ENCODE assay signal across 16 cellular contexts in genomic region chr1:183983371-183984105, GRCh38. TPM values are rescaled to one million over a fixed set of nuclear protein-coding genes. Genes with fewer than 3 reads are reported as not detected.
DNase-seq lines count a peak whose midpoint lies in the region; ATAC-seq and TF ChIP-seq lines count a peak whose summit lies in the region.
"Had no signal": no experiment of that assay in that cellular context is flagged by ENCODE, and none has a peak within 500 bp of the region (broad histone marks: within the 10 kb centered on the region; RNA-seq: fewer than 3 reads in every experiment).

No MANE protein-coding gene starts in this region.

- H3K9me3 Mint-ChIP-seq in GM23338 (no peaks in the 10 kb centered on the region), brain (no peaks in the 10 kb centered on the region)
- H3K9me3 Mint-ChIP-seq: activated CD4-positive, alpha-beta T cell treated with anti-CD3 and anti-CD28 coated beads, Interleukin-2, amount 10 ng/mL, durations not matched to agents 7 days and 5 days had no signal

- H3K27me3 Mint-ChIP-seq in GM23338 (ENCODE audit: insufficient read depth, low read depth, poor library complexity) (no peaks in the 10 kb centered on the region), brain (no peaks in the 10 kb centered on the region)

- H3K36me3 Mint-ChIP-seq in GM23338 (ENCODE audit: low read depth) (no peaks in the 10 kb centered on the region), brain (no peaks in the 10 kb centered on the region)

- H3K4me3 ChIP-seq in GM23338 = no peak overlapping the region
- H3K4me3 ChIP-seq in lower leg skin (ENCODE audit: low read depth, poor library complexity, severe bottlenecking) = no peak overlapping the region
- H3K4me3 ChIP-seq: hepatocyte, Peyer's patch had no signal

- WGBS in lower leg skin, 2 donors = 71 to 73% methylated on average over 9 of the region's 9 CpGs

- no peak overlapping the region for H3K27ac Mint-ChIP-seq in GM23338
- peak overlapping the region in 4 of 5 experiments; percentile 47 to 95 (median 84) for H3K27ac Mint-ChIP-seq in brain
- H3K27ac Mint-ChIP-seq: activated CD4-positive, alpha-beta T cell treated with anti-CD3 and anti-CD28 coated beads, Interleukin-2, amount 10 ng/mL, durations not matched to agents 7 days and 5 days; activated T-cell treated with anti-CD3 and anti-CD28 coated beads, Interleukin-2, amount 50 U/mL, for 72 hours; B cell had no signal

- no peaks in the 10 kb centered on the region for H3K4me1 ChIP-seq in GM23338 (ENCODE audit: insufficient read depth)
- H3K4me1 ChIP-seq: parathyroid adenoma, Peyer's patch had no signal

- H3K4me1 Mint-ChIP-seq in GM23338 (peaks cover 5% of the 10 kb centered on the region; the same call in 1 of the 3 replicates), brain (peaks cover 26% of the 10 kb centered on the region)
- H3K4me1 Mint-ChIP-seq: activated CD4-positive, alpha-beta T cell treated with anti-CD3 and anti-CD28 coated beads, Interleukin-2, amount 10 ng/mL, durations not matched to agents 7 days and 5 days; B cell had no signal

- H3K79me2 ChIP-seq in GM23338 (replicated peaks; ENCODE audit: insufficient read depth) = no peaks in the 10 kb centered on the region
- H3K79me2 ChIP-seq: hepatocyte, parathyroid adenoma had no signal

- DNase-seq in GM23338 (ENCODE audit: low spot score) = no peak
- DNase-seq in left ventricle myocardium superior = no peak
- DNase-seq in posterior cingulate gyrus = peak in 9 of 10 donors; percentile 42 to 93 (median 69)
- DNase-seq in NCI-H510A (lab: John Stamatoyannopoulos, UW) = no peak
- DNase-seq in T1000 (lab: John Stamatoyannopoulos, UW) = no peak
- DNase-seq in lower leg skin (ENCODE audit: low spot score in 2 of 2) = no peak
- DNase-seq: activated CD4-positive, alpha-beta T cell treated with anti-CD3 and anti-CD28 coated beads, Interleukin-2, amount 10 ng/mL, durations not matched to agents 7 days and 5 days; activated T-cell treated with anti-CD3 and anti-CD28 coated beads, Interleukin-2, amount 50 U/mL, for 72 hours; mammary epithelial cell; Peyer's patch; stimulated activated CD4-positive, alpha-beta T cell treated with anti-CD3 and anti-CD28 coated beads, Interleukin-1b, Interleukin-23, amount 100 ng/mL, for 48 hours had no signal

- H3K4me2 ChIP-seq in GM23338 = no peak overlapping the region
- H3K4me2 ChIP-seq: hepatocyte had no signal

- H3K27me3 ChIP-seq in GM23338 (ENCODE audit: insufficient read depth) = no peaks in the 10 kb centered on the region
- H3K27me3 ChIP-seq: hepatocyte, Peyer's patch had no signal

- no peaks in the 10 kb centered on the region for H3K9me2 ChIP-seq in GM23338 (ENCODE audit: insufficient read depth)

- no peaks in the 10 kb centered on the region for H3K36me3 ChIP-seq in GM23338 (ENCODE audit: insufficient read depth)
- H3K36me3 ChIP-seq: Peyer's patch had no signal

- H4K20me1 ChIP-seq in GM23338 (replicated peaks; ENCODE audit: insufficient read depth) = no peaks in the 10 kb centered on the region

- TF ChIP-seq POLR2A in lower leg skin (IDR thresholded peaks at IDR 0.05) = no peak

- 0 out of 2 replicates have a peak overlapping the region, but pooled peaks have one; percentile 10 for H2AFZ ChIP-seq in GM23338
- H2AFZ ChIP-seq: hepatocyte, parathyroid adenoma had no signal

- TF ChIP-seq CTCF in GM23338 (conservative IDR thresholded peaks at IDR 0.05; ENCODE audit: low read depth in 2 of 2) = no peak
- TF ChIP-seq CTCF in brain (conservative IDR thresholded peaks at IDR 0.05) = no peak
- no peak for TF ChIP-seq CTCF in lower leg skin (IDR thresholded peaks at IDR 0.05)

- H3K4me3 Mint-ChIP-seq in GM23338 = no peak overlapping the region
- peak overlapping the region in 3 of 5 experiments; percentile 14 to 62 (median 35) for H3K4me3 Mint-ChIP-seq in brain
- H3K4me3 Mint-ChIP-seq: activated CD4-positive, alpha-beta T cell treated with anti-CD3 and anti-CD28 coated beads, Interleukin-2, amount 10 ng/mL, durations not matched to agents 7 days and 5 days; activated T-cell treated with anti-CD3 and anti-CD28 coated beads, Interleukin-2, amount 50 U/mL, for 72 hours; B cell had no signal

- intact Hi-C loops in left ventricle myocardium superior (cut with micrococcal nuclease) = no loop called here
- intact Hi-C loops in posterior cingulate gyrus (cut with DNase I) = loop anchor here (10.0 kb wide), 1 partner anchor 51 kb away; the partner anchor contains the start of gene COLGALT2
- intact Hi-C loops in lower leg skin (cut with DNase I; ENCODE audit: low total_unique reads) = no loop called here

- H3F3A ChIP-seq in GM23338 (replicated peaks; ENCODE audit: low read depth) = no peaks in the 10 kb centered on the region

- ATAC-seq in GM23338 = no peak
- ATAC-seq in left ventricle myocardium superior = peak; percentile 82
- ATAC-seq in GM19035 (IDR thresholded peaks at IDR 0.05; ENCODE audit: unreplicated experiment) = no peak
- ATAC-seq: activated T-cell treated with anti-CD3 and anti-CD28 coated beads, Interleukin-2, amount 50 U/mL, for 72 hours had no signal

- H3K27ac ChIP-seq in GM23338 (ENCODE audit: low read depth) = no peak overlapping the region
- H3K27ac ChIP-seq: hepatocyte, parathyroid adenoma, Peyer's patch had no signal

TF ChIP-seq in GM23338, 12 proteins besides CTCF, POLR2A, EP300 and RAD21 (continues in another document):
- TF ChIP-seq EZH2 (IDR thresholded peaks at IDR 0.05; ENCODE audit: low read depth, unreplicated experiment) = no peak
- TF ChIP-seq CREB1 (CRISPR knock-in tag; IDR thresholded peaks at IDR 0.05; ENCODE audit: low read depth) = no peak
- TF ChIP-seq POLR2AphosphoS5 (IDR thresholded peaks at IDR 0.05; ENCODE audit: low read depth) = no peak
- TF ChIP-seq ZNF114 (CRISPR knock-in tag; IDR thresholded peaks at IDR 0.05) = no peak
- TF ChIP-seq EZH2phosphoT487 (IDR thresholded peaks at IDR 0.05; ENCODE audit: unreplicated experiment) = no peak
- no peak for TF ChIP-seq JUNB (IDR thresholded peaks at IDR 0.05; ENCODE audit: unreplicated experiment)
- TF ChIP-seq, protein P1, sequence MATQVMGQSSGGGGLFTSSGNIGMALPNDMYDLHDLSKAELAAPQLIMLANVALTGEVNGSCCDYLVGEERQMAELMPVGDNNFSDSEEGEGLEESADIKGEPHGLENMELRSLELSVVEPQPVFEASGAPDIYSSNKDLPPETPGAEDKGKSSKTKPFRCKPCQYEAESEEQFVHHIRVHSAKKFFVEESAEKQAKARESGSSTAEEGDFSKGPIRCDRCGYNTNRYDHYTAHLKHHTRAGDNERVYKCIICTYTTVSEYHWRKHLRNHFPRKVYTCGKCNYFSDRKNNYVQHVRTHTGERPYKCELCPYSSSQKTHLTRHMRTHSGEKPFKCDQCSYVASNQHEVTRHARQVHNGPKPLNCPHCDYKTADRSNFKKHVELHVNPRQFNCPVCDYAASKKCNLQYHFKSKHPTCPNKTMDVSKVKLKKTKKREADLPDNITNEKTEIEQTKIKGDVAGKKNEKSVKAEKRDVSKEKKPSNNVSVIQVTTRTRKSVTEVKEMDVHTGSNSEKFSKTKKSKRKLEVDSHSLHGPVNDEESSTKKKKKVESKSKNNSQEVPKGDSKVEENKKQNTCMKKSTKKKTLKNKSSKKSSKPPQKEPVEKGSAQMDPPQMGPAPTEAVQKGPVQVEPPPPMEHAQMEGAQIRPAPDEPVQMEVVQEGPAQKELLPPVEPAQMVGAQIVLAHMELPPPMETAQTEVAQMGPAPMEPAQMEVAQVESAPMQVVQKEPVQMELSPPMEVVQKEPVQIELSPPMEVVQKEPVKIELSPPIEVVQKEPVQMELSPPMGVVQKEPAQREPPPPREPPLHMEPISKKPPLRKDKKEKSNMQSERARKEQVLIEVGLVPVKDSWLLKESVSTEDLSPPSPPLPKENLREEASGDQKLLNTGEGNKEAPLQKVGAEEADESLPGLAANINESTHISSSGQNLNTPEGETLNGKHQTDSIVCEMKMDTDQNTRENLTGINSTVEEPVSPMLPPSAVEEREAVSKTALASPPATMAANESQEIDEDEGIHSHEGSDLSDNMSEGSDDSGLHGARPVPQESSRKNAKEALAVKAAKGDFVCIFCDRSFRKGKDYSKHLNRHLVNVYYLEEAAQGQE (IDR thresholded peaks at IDR 0.05; ENCODE audit: unreplicated experiment) = no peak
- no peak for TF ChIP-seq NANOG (IDR thresholded peaks at IDR 0.05; ENCODE audit: borderline replicate concordance)

RNA-seq across cellular contexts. Expression of gene COLGALT2, which starts 54.0 kb away (rescaled TPM):
- 4.3 and 7.1 TPM in 2 replicates for total RNA-seq in GM23338 (2014; rRNA removed; shearing (Covaris generic))
- polyA plus RNA-seq in GM23338 (2016; fragmentation: Nextera tagmentation; extraction: Ambion mirVana) (1.5 and 1.6 TPM in 2 replicates), brain (ENCODE audit: insufficient read depth, low read depth, low replicate concordance) (15.2 TPM)
- total RNA-seq in left ventricle myocardium superior (5.4 TPM), lower leg skin (under 1 TPM; 0.08 to 0.65 (median 0.18) TPM)

Comparison
In these comparisons a context has a peak if more than half of its experiments do, and no peak if none do; other contexts are left out.
1. DNase-seq: peak in posterior cingulate gyrus (9 of 10); none in GM23338 (single experiment), left ventricle myocardium superior (single experiment), NCI-H510A (single experiment), T1000 (single experiment) and lower leg skin (0 of 2).